8 cellular contexts compared by ENCODE assay signal in genomic region chr10:119892188-119893065, GRCh38. TPM values are rescaled to one million over a fixed set of nuclear protein-coding genes. Genes with fewer than 3 reads are reported as not detected.
A peak's percentile ranks its signal among the peaks of the same experiment; 100 is the strongest.
DNase-seq lines count a peak whose midpoint lies in the region; ATAC-seq and TF ChIP-seq lines count a peak whose summit lies in the region.

TSS of gene SEC23IP (plus strand) at chr10:119892730. CDS start at chr10:119892783, 53 bp downstream.

- intact Hi-C loops in activated CD4-positive, alpha-beta T cell treated with anti-CD3 and anti-CD28 coated beads, Interleukin-2, amount 10 ng/mL, durations not matched to agents 24 days and 14 days (cut with micrococcal nuclease) = loop anchor here (1.0 kb wide), 3 partner anchors 19 to 350 kb away; partner anchors contain the start of gene RGS10
- intact Hi-C loops in colonic mucosa (cut with DNase I) = no loop called here

- H3K27ac Mint-ChIP-seq in activated CD4-positive, alpha-beta T cell treated with anti-CD3 and anti-CD28 coated beads, Interleukin-2, amount 10 ng/mL, durations not matched to agents 24 days and 14 days = peak within 1 kb of the TSS; percentile 95

- H3K36me3 ChIP-seq in BJ (ENCODE audit: control insufficient read depth, insufficient read depth, low read length) (no peaks in the 10 kb centered on the region), colonic mucosa (no peaks in the 10 kb centered on the region)

- H3K9me3 ChIP-seq in colonic mucosa = no peaks in the 10 kb centered on the region

- H3K27me3 ChIP-seq in BJ (ENCODE audit: control insufficient read depth, insufficient read depth, low read length) (no peaks in the 10 kb centered on the region), colonic mucosa (no peaks in the 10 kb centered on the region), layer of hippocampus (ENCODE audit: control insufficient read depth, insufficient read depth, low read length) (no peaks in the 10 kb centered on the region)

- peak within 1 kb of the TSS; percentile 70 to 98 for H3K9ac ChIP-seq in colonic mucosa (ENCODE audit: low read depth in 2 of 2, low read length in 2 of 2)

- H3K9me3 Mint-ChIP-seq in activated CD4-positive, alpha-beta T cell treated with anti-CD3 and anti-CD28 coated beads, Interleukin-2, amount 10 ng/mL, durations not matched to agents 24 days and 14 days = peaks cover 4% of the 10 kb centered on the region

- peak within 1 kb of the TSS; percentile 80 for H3K27ac ChIP-seq in colonic mucosa
- peak within 1 kb of the TSS; percentile 84 for H3K27ac ChIP-seq in layer of hippocampus (ENCODE audit: low read depth, low read length)

- POLR2A ChIA-PET in BJ (lab: Charles Lee) = interaction anchor here (1.0 kb wide), 2 partner anchors 20 to 228 kb away, joined by 3 to 7 read pairs; partner anchors contain the start of gene MCMBP

- peaks cover 24% of the 10 kb centered on the region for H3K36me3 Mint-ChIP-seq in activated CD4-positive, alpha-beta T cell treated with anti-CD3 and anti-CD28 coated beads, Interleukin-2, amount 10 ng/mL, durations not matched to agents 24 days and 14 days (ENCODE audit: low read depth)

- ATAC-seq in GM19324 (IDR thresholded peaks at IDR 0.05; ENCODE audit: low FRiP score, unreplicated experiment) = peak; percentile 99
- ATAC-seq in HG03469 (IDR thresholded peaks at IDR 0.05; ENCODE audit: unreplicated experiment) = peak; percentile 96

- TF ChIP-seq CTCF in BJ (IDR thresholded peaks at IDR 0.05; ENCODE audit: insufficient read depth, low read depth, low read length) = no peak
- TF ChIP-seq CTCF in colonic mucosa (IDR thresholded peaks at IDR 0.05) = no peak

- H3K4me1 Mint-ChIP-seq in activated CD4-positive, alpha-beta T cell treated with anti-CD3 and anti-CD28 coated beads, Interleukin-2, amount 10 ng/mL, durations not matched to agents 24 days and 14 days = peaks cover 32% of the 10 kb centered on the region

- peaks cover 33% of the 10 kb centered on the region for H3K4me1 ChIP-seq in colonic mucosa

- DNase-seq in BJ (ENCODE audit: low read depth) (peak; percentile 72), NCI-H526 treated with DMSO at 0.1 percent for 48 hours (lab: John Stamatoyannopoulos, UW) (peak; percentile 73), colonic mucosa (peak; percentile 97)
- peak; percentile 98 for DNase-seq in activated CD4-positive, alpha-beta T cell treated with anti-CD3 and anti-CD28 coated beads, Interleukin-2, amount 10 ng/mL, durations not matched to agents 24 days and 14 days
- peak; percentile 83 to 86 for DNase-seq in stimulated activated CD4-positive, alpha-beta T cell treated with anti-CD3 and anti-CD28 coated beads, Interleukin-1b, Interleukin-23, amount 100 ng/mL, for 4 hours (ENCODE audit: low read depth in 2 of 2)

- H3K4me3 Mint-ChIP-seq in activated CD4-positive, alpha-beta T cell treated with anti-CD3 and anti-CD28 coated beads, Interleukin-2, amount 10 ng/mL, durations not matched to agents 24 days and 14 days = peak within 1 kb of the TSS; percentile 98

- peaks cover 2% of the 10 kb centered on the region for H3K27me3 Mint-ChIP-seq in activated CD4-positive, alpha-beta T cell treated with anti-CD3 and anti-CD28 coated beads, Interleukin-2, amount 10 ng/mL, durations not matched to agents 24 days and 14 days

- CTCF ChIA-PET in BJ (lab: Yijun Ruan, JAX) = interaction anchor here (0.6 to 1.0 kb wide), 2 partner anchors 9 to 13 kb away, joined by 3 to 5 read pairs; no protein-coding TSS in a partner anchor

- peak within 1 kb of the TSS; percentile 86 for H3K4me3 ChIP-seq in BJ (ENCODE audit: low read depth, low read length)
- peak within 1 kb of the TSS; percentile 95 for H3K4me3 ChIP-seq in colonic mucosa

RNA-seq across cellular contexts. Expression of gene SEC23IP, which starts in this region (rescaled TPM):
- polyA plus RNA-seq in BJ (2011; rRNA removed) = 42.2 and 44.3 TPM in 2 replicates
- polyA minus RNA-seq in BJ (2011; rRNA and poly(A)+ RNA removed) = 96.1 and 131 TPM in 2 replicates
- 78.0 and 90.3 TPM in 2 replicates for total RNA-seq in activated CD4-positive, alpha-beta T cell treated with anti-CD3 and anti-CD28 coated beads, Interleukin-2, amount 10 ng/mL, durations not matched to agents 24 days and 14 days
- total RNA-seq in colonic mucosa = 10 to 100 TPM; 54.9 to 57.3 TPM

Comparison
In these comparisons a context has a peak if more than half of its experiments do, and no peak if none do; other contexts are left out.
1. Peak in every context shown above with its lines: DNase-seq, ATAC-seq, H3K4me3 ChIP-seq and H3K27ac ChIP-seq.